In genomic region chr16:87740909-87741424, GRCh38 we compare ENCODE assay signal across 14 cellular contexts. TPM values are rescaled to one million over a fixed set of nuclear protein-coding genes. Genes with fewer than 3 reads are reported as not detected.
DNase-seq lines count a peak whose midpoint lies in the region; ATAC-seq and TF ChIP-seq lines count a peak whose summit lies in the region.
"Had no signal": no experiment of that assay in that cellular context is flagged by ENCODE, and none has a peak within 500 bp of the region (broad histone marks: within the 10 kb centered on the region; RNA-seq: fewer than 3 reads in every experiment).

No MANE protein-coding gene starts in this region.

- no peak overlapping the region for H3K4me2 ChIP-seq in IMR-90 (ENCODE audit: low read depth, low read length)

- H3K79me1 ChIP-seq in IMR-90 (ENCODE audit: low read depth in 1 of 2, low read length in 2 of 2): peaks cover 7 to 41% of the 10 kb centered on the region in 2 experiments; a peak in 3 of 4 replicates

- no peak overlapping the region for H2AFZ ChIP-seq in IMR-90 (replicated peaks; ENCODE audit: low read length, poor library complexity)

- intact Hi-C loops in IMR-90 (cut with micrococcal nuclease) (no loop called here), spleen (cut with DNase I; ENCODE audit: low total_unique reads) (no loop called here)

- TF ChIP-seq RAD21 in IMR-90 (IDR thresholded peaks at IDR 0.05; ENCODE audit: low read length): no peak

- no peak overlapping the region for H3K27ac ChIP-seq in IMR-90 (ENCODE audit: insufficient read depth, low read length)
- H3K27ac ChIP-seq in cingulate gyrus (ENCODE audit: low read depth, low read length): peak overlapping the region; percentile 55
- no peak overlapping the region for H3K27ac ChIP-seq in spleen
- H3K27ac ChIP-seq: esophagus muscularis mucosa, uterus had no signal

- H2BK120ac ChIP-seq in IMR-90 (ENCODE audit: low read depth, low read length): no peak overlapping the region

- H3K36me3 ChIP-seq in IMR-90 (ENCODE audit: control insufficient read depth, insufficient read depth, low read length): peaks cover 18% of the 10 kb centered on the region
- peaks cover 0 to 90% (median 40%) of the 10 kb centered on the region in 6 donors for H3K36me3 ChIP-seq in spleen
- H3K36me3 ChIP-seq: uterus had no signal

- H3K18ac ChIP-seq in IMR-90 (ENCODE audit: low read depth, low read length): no peak overlapping the region

- peaks cover 6% of the 10 kb centered on the region; the same call in 1 of the 2 replicates for H3K9me1 ChIP-seq in IMR-90 (ENCODE audit: insufficient read depth, low read length)

- no peak overlapping the region for H3K23ac ChIP-seq in IMR-90 (ENCODE audit: low read depth, low read length)

- no peak overlapping the region for H3K14ac ChIP-seq in IMR-90 (replicated peaks; ENCODE audit: low read depth, low read length)

- no peak overlapping the region for H2BK5ac ChIP-seq in IMR-90 (ENCODE audit: low read depth, low read length, poor library complexity, severe bottlenecking)

- H3K9me3 ChIP-seq in IMR-90 (ENCODE audit: control insufficient read depth, insufficient read depth, low read length): no peaks in the 10 kb centered on the region
- H3K9me3 ChIP-seq in spleen: no peaks in the 10 kb centered on the region
- H3K9me3 ChIP-seq: esophagus muscularis mucosa, uterus had no signal

- dilution Hi-C loops in IMR-90 (cut with HindIII; ENCODE audit: low sequenced_read_pairs, unreplicated experiment): no loop called here

- DNase-seq in AG08395 (ENCODE audit: low spot score) (peak; percentile 76), IMR-90 (peak; percentile 6), left kidney (ENCODE audit: low read depth, low spot score) (peak; percentile 17), spleen (no peak), NCI-H2107 (lab: John Stamatoyannopoulos, UW) (no peak)
- DNase-seq: activated naive CD4-positive, alpha-beta T cell treated with Interleukin-2 at 50 U/mL for 16 hours; AML-193; NCI-H345; uterus had no signal

- ATAC-seq in IMR-90 (ENCODE audit: low read depth) (no peak; the same call in 1 of the 2 replicates), GM21529 (IDR thresholded peaks at IDR 0.05; ENCODE audit: unreplicated experiment) (no peak), GM21723 (IDR thresholded peaks at IDR 0.05; ENCODE audit: unreplicated experiment) (no peak)
- ATAC-seq: Panc1 had no signal

- no peak overlapping the region for H3K56ac ChIP-seq in IMR-90 (ENCODE audit: extremely low read depth, insufficient read depth, low read length)

- H4K91ac ChIP-seq in IMR-90 (ENCODE audit: insufficient read depth, low read depth, low read length): no peak overlapping the region

- peaks cover 9% of the 10 kb centered on the region; the same call in 1 of the 2 replicates for H4K20me1 ChIP-seq in IMR-90 (ENCODE audit: insufficient read depth, low read length)

- H3K27me3 ChIP-seq in IMR-90 (ENCODE audit: control insufficient read depth, insufficient read depth, low read length) (no peaks in the 10 kb centered on the region), spleen (replicated peaks in 1 of 7) (no peaks in the 10 kb centered on the region)
- H3K27me3 ChIP-seq: esophagus muscularis mucosa, uterus had no signal

- no peak overlapping the region for H2AK5ac ChIP-seq in IMR-90 (ENCODE audit: low read depth, low read length)

- H2BK20ac ChIP-seq in IMR-90 (ENCODE audit: low read depth, low read length): no peak overlapping the region

- WGBS in IMR-90 (ENCODE audit: extremely low coverage in 2 of 2, insufficient read length in 1 of 2), 2 experiments: 79% methylated on average over 2 of the region's 11 CpGs; no CpG with 5 or more reads in 1 of the 2 experiments
- 87 to 94% (median 89%) methylated on average over 8 to 11 of the region's 11 CpGs for WGBS in spleen, 5 donors

- H3K4me1 ChIP-seq in IMR-90 (ENCODE audit: control insufficient read depth, insufficient read depth, low read length) (no peaks in the 10 kb centered on the region), spleen (no peaks in the 10 kb centered on the region)
- H3K4me1 ChIP-seq: uterus had no signal

- TF ChIP-seq CTCF in IMR-90 (conservative IDR thresholded peaks at IDR 0.05; ENCODE audit: low read depth, low read length): no peak
- TF ChIP-seq CTCF in spleen (IDR thresholded peaks at IDR 0.05 in 8 of 11, conservative IDR thresholded peaks at IDR 0.05 in 3 of 11): no peak

- TF ChIP-seq POLR2A in IMR-90 (IDR thresholded peaks at IDR 0.05; ENCODE audit: low read depth, low read length): no peak
- no peak for TF ChIP-seq POLR2A in spleen (IDR thresholded peaks at IDR 0.05)

- H3K4me3 ChIP-seq in IMR-90 (ENCODE audit: insufficient read depth, low read depth, low read length) (no peak overlapping the region), spleen (no peak overlapping the region)
- H3K4me3 ChIP-seq: esophagus muscularis mucosa, uterus had no signal

- CTCF ChIA-PET in IMR-90 (lab: Yijun Ruan, JAX): no interaction called here

- no peak overlapping the region for H2BK15ac ChIP-seq in IMR-90 (ENCODE audit: low read depth, low read length)

- POLR2A ChIA-PET in IMR-90 (lab: Charles Lee; ENCODE audit: unreplicated experiment): no interaction called here

- no peak overlapping the region for H4K8ac ChIP-seq in IMR-90 (ENCODE audit: low read depth in 2 of 2, low read length in 2 of 2)

- in situ Hi-C loops in IMR-90 (cut with MboI; ENCODE audit: low sequenced_read_pairs): no loop called here

- H2AK9ac ChIP-seq in IMR-90 (replicated peaks; ENCODE audit: low read depth, low read length, poor library complexity): peak overlapping the region; percentile 29

- H4K5ac ChIP-seq in IMR-90 (ENCODE audit: low read depth, low read length): no peak overlapping the region

- H3K9ac ChIP-seq in IMR-90 (ENCODE audit: low read depth, low read length): no peak overlapping the region

- H3K4ac ChIP-seq in IMR-90 (ENCODE audit: low read depth, low read length): no peak overlapping the region

- no TSS peak for BruUV-seq in IMR-90 (replicated peaks; lab: Mats Ljungman, UMichigan)

TF ChIP-seq in IMR-90, 13 proteins besides CTCF, POLR2A, EP300 and RAD21:
- TF ChIP-seq RCOR1 (IDR thresholded peaks at IDR 0.05; ENCODE audit: insufficient replicate concordance, low read length): no peak
- TF ChIP-seq MXI1 (IDR thresholded peaks at IDR 0.05; ENCODE audit: borderline replicate concordance, low read depth, low read length): no peak
- no peak for TF ChIP-seq RFX5 (IDR thresholded peaks at IDR 0.05; ENCODE audit: low read depth, low read length)
- TF ChIP-seq MAZ (IDR thresholded peaks at IDR 0.05; ENCODE audit: borderline replicate concordance, low read depth, low read length): no peak
- TF ChIP-seq ELK1 (IDR thresholded peaks at IDR 0.05; ENCODE audit: borderline replicate concordance, low read depth, low read length): no peak
- TF ChIP-seq NFE2L2 (IDR thresholded peaks at IDR 0.05; ENCODE audit: low read depth, low read length): no peak
- TF ChIP-seq BHLHE40 (IDR thresholded peaks at IDR 0.05; ENCODE audit: low read depth, low read length): no peak
- no peak for TF ChIP-seq SMC3 (IDR thresholded peaks at IDR 0.05; ENCODE audit: low read depth, low read length)
- no peak for TF ChIP-seq CEBPB (IDR thresholded peaks at IDR 0.05; ENCODE audit: low read depth, low read length)
- TF ChIP-seq CHD1 (IDR thresholded peaks at IDR 0.05; ENCODE audit: low read depth, low read length): no peak
- no peak for TF ChIP-seq MAFK (IDR thresholded peaks at IDR 0.05; ENCODE audit: low read depth, low read length)

RNA-seq across cellular contexts. Expression of gene KLHDC4, which starts 24.8 kb away (rescaled TPM):
- total RNA-seq in IMR-90 (2012; rRNA removed) (13.6 and 16.1 TPM in 2 replicates), spleen (10 to 100 TPM; 46.7 to 91.7 (median 58.4) TPM)
- polyA plus RNA-seq in IMR-90 (2012; rRNA removed) (19.0 and 22.9 TPM in 2 replicates), spleen (10 to 100 TPM; 30.2 to 58.0 (median 55.4) TPM)
- 19.5 and 22.2 TPM in 2 replicates for polyA plus RNA-seq in IMR-90 (2012; cell fraction: cytosol; rRNA removed)
- polyA plus RNA-seq in IMR-90 (2012; cell fraction: nucleus; rRNA removed; ENCODE audit: low replicate concordance): 70.1 and 93.8 TPM in 2 replicates

Comparison
In these comparisons a context has a peak if more than half of its experiments do, and no peak if none do; other contexts are left out.
1. DNase-seq: peak in AG08395 (single experiment), IMR-90 (single experiment) and left kidney (single experiment); none in spleen (single experiment) and NCI-H2107 (single experiment).